In genomic region chr1:113534130-113534817, GRCh38 we compare ENCODE assay signal across 15 cellular contexts.
DNase-seq lines count a peak whose midpoint lies in the region; ATAC-seq and TF ChIP-seq lines count a peak whose summit lies in the region.
"Had no signal": no experiment of that assay in that cellular context is flagged by ENCODE, and none has a peak within 500 bp of the region (broad histone marks: within the 10 kb centered on the region; RNA-seq: fewer than 3 reads in every experiment).

No MANE protein-coding gene starts in this region.

- peak overlapping the region; percentile 35 for H3K4me2 ChIP-seq in osteoblast (ENCODE audit: insufficient read depth, low read length)
- H3K4me2 ChIP-seq: KMS-11 had no signal

- H3K4me1 Mint-ChIP-seq in naive thymus-derived CD4-positive, alpha-beta T cell: peaks cover 0 to 5% (median 0%) of the 10 kb centered on the region in 7 donors
- H3K4me1 Mint-ChIP-seq: naive B cell had no signal

- POLR2A ChIA-PET in naive thymus-derived CD4-positive, alpha-beta T cell (lab: Charles Lee): no interaction called here

- H4K20me1 ChIP-seq in osteoblast (ENCODE audit: insufficient read depth, low read length): no peaks in the 10 kb centered on the region

- H3K4me3 ChIP-seq in epithelial cell of proximal tubule (ENCODE audit: low read depth, low read length) (no peak overlapping the region), osteoblast (ENCODE audit: insufficient read depth, low read length) (no peak overlapping the region)
- H3K4me3 ChIP-seq in naive thymus-derived CD4-positive, alpha-beta T cell (ENCODE audit: low read length): no peak overlapping the region

- CTCF ChIA-PET in naive thymus-derived CD4-positive, alpha-beta T cell (lab: Charles Lee): no interaction called here

- peaks cover 12% of the 10 kb centered on the region for H3K79me2 ChIP-seq in osteoblast (ENCODE audit: insufficient read depth, low read length)

- H2AFZ ChIP-seq in osteoblast (ENCODE audit: low read length): peak overlapping the region; percentile 26

- H3K27me3 ChIP-seq in osteoblast (ENCODE audit: insufficient read depth, low read length): no peaks in the 10 kb centered on the region
- no peaks in the 10 kb centered on the region for H3K27me3 ChIP-seq in naive thymus-derived CD4-positive, alpha-beta T cell (ENCODE audit: control insufficient read depth in 2 of 2, insufficient read depth in 2 of 2, low read length in 2 of 2)

- no peaks in the 10 kb centered on the region for H3K36me3 ChIP-seq in osteoblast (ENCODE audit: insufficient read depth, low read length)
- H3K36me3 ChIP-seq in naive thymus-derived CD4-positive, alpha-beta T cell (ENCODE audit: control insufficient read depth in 2 of 3, insufficient read depth in 3 of 3, low read length in 3 of 3): no peaks in the 10 kb centered on the region

- DNase-seq in GM03348 (ENCODE audit: low spot score) (peak; percentile 47), RKO (ENCODE audit: low spot score) (peak; percentile 47), epithelial cell of proximal tubule (ENCODE audit: low read depth) (peak; percentile 10), osteoblast (ENCODE audit: insufficient read length, low spot score, missing footprints) (peak; percentile 80), NCI-H1436 (lab: John Stamatoyannopoulos, UW) (no peak)
- DNase-seq in naive thymus-derived CD4-positive, alpha-beta T cell: no peak
- DNase-seq in activated CD4-positive, CD25-positive, alpha-beta regulatory T cell (lab: John Stamatoyannopoulos, UW): no peak
- DNase-seq: activated CD4-positive, CD25-positive, alpha-beta regulatory T cell treated with anti-CD3 and anti-CD28 coated beads, Interleukin-2, amount 50 U/mL, for 72 hours; CD8-positive, alpha-beta T cell; naive B cell; stimulated activated CD4-positive, alpha-beta T cell treated with anti-CD3 and anti-CD28 coated beads, Interleukin-15, amount 100 ng/mL, for 24 hours; stimulated activated naive CD4-positive, alpha-beta T cell had no signal

- H3K9me3 ChIP-seq in osteoblast (ENCODE audit: low read depth, low read length): no peaks in the 10 kb centered on the region
- no peaks in the 10 kb centered on the region for H3K9me3 ChIP-seq in naive thymus-derived CD4-positive, alpha-beta T cell (ENCODE audit: control insufficient read depth in 2 of 3, low read length in 3 of 3)

- H3K27ac ChIP-seq in osteoblast (ENCODE audit: low read depth, low read length): peak overlapping the region; percentile 83
- H3K27ac ChIP-seq in naive thymus-derived CD4-positive, alpha-beta T cell (ENCODE audit: low read depth, low read length): no peak overlapping the region
- H3K27ac ChIP-seq: KMS-11 had no signal

- H3K27me3 Mint-ChIP-seq in naive thymus-derived CD4-positive, alpha-beta T cell: peaks cover 0 to 7% (median 3%) of the 10 kb centered on the region in 5 donors

- H3K4me1 ChIP-seq in osteoblast (ENCODE audit: insufficient read depth, low read length): peaks cover 31% of the 10 kb centered on the region
- H3K4me1 ChIP-seq in naive thymus-derived CD4-positive, alpha-beta T cell (ENCODE audit: control insufficient read depth in 2 of 2, insufficient read depth in 2 of 2, low read length in 2 of 2): no peaks in the 10 kb centered on the region

- H3K9me3 Mint-ChIP-seq in naive thymus-derived CD4-positive, alpha-beta T cell: peaks cover 0 to 12% (median 4%) of the 10 kb centered on the region in 11 donors
- H3K9me3 Mint-ChIP-seq: CD8-positive, alpha-beta T cell; dendritic cell treated with granulocyte-macrophage colony-stimulating factor and Interleukin-4, amounts not matched to agents 40 ng/mL and 50 ng/mL, for 4 days had no signal

- H3K36me3 Mint-ChIP-seq in naive thymus-derived CD4-positive, alpha-beta T cell: peaks cover 0 to 18% (median 0%) of the 10 kb centered on the region in 5 donors
- H3K36me3 Mint-ChIP-seq: CD8-positive, alpha-beta T cell; naive B cell had no signal

- H3K27ac Mint-ChIP-seq in naive thymus-derived CD4-positive, alpha-beta T cell: no peak overlapping the region
- H3K27ac Mint-ChIP-seq: CD8-positive, alpha-beta T cell; dendritic cell treated with granulocyte-macrophage colony-stimulating factor and Interleukin-4, amounts not matched to agents 40 ng/mL and 50 ng/mL, for 4 days; naive B cell had no signal

- no peak for ATAC-seq in naive thymus-derived CD4-positive, alpha-beta T cell
- no peak for ATAC-seq in HG03439 (IDR thresholded peaks at IDR 0.05; ENCODE audit: unreplicated experiment)
- ATAC-seq: CD8-positive, alpha-beta T cell had no signal

- no peak overlapping the region for H3K4me3 Mint-ChIP-seq in naive thymus-derived CD4-positive, alpha-beta T cell
- H3K4me3 Mint-ChIP-seq: CD8-positive, alpha-beta T cell; dendritic cell treated with granulocyte-macrophage colony-stimulating factor and Interleukin-4, amounts not matched to agents 40 ng/mL and 50 ng/mL, for 4 days; naive B cell had no signal

- intact Hi-C loops in naive thymus-derived CD4-positive, alpha-beta T cell (cut with micrococcal nuclease): no loop called here

- no peak for TF ChIP-seq CTCF in epithelial cell of proximal tubule (conservative IDR thresholded peaks at IDR 0.05; ENCODE audit: low read depth, low read length)
- no peak for TF ChIP-seq CTCF in osteoblast (IDR thresholded peaks at IDR 0.05; ENCODE audit: extremely low read depth, low read depth, low read length)

Comparison
In these comparisons a context has a peak if more than half of its experiments do, and no peak if none do; other contexts are left out.
1. DNase-seq: peak in GM03348 (single experiment), RKO (single experiment), epithelial cell of proximal tubule (single experiment) and osteoblast (single experiment); none in NCI-H1436 (single experiment), naive thymus-derived CD4-positive, alpha-beta T cell (0 of 9) and activated CD4-positive, CD25-positive, alpha-beta regulatory T cell (0 of 4).